In genomic region chr14:101598159-101598558, GRCh38 we compare ENCODE assay signal across 19 cellular contexts. TPM values are rescaled to one million over a fixed set of nuclear protein-coding genes. Genes with fewer than 3 reads are reported as not detected.
DNase-seq lines count a peak whose midpoint lies in the region; ATAC-seq and TF ChIP-seq lines count a peak whose summit lies in the region.
"Had no signal": no experiment of that assay in that cellular context is flagged by ENCODE, and none has a peak within 500 bp of the region (broad histone marks: within the 10 kb centered on the region; RNA-seq: fewer than 3 reads in every experiment).

No MANE protein-coding gene starts in this region.

- TF ChIP-seq CTCF in CD4-positive, alpha-beta T cell (IDR thresholded peaks at IDR 0.05), result no peak
- TF ChIP-seq CTCF in coronary artery (IDR thresholded peaks at IDR 0.05), result no peak

- H3K36me3 Mint-ChIP-seq in activated CD8-positive, alpha-beta memory T cell treated with anti-CD3 and anti-CD28 coated beads, Interleukin-2, amount 10 ng/mL, durations not matched to agents 7 days and 5 days, result peaks cover 20% of the 10 kb centered on the region
- no peaks in the 10 kb centered on the region for H3K36me3 Mint-ChIP-seq in CD4-positive, alpha-beta T cell (ENCODE audit: low read depth)

- DNase-seq in activated CD8-positive, alpha-beta memory T cell treated with anti-CD3 and anti-CD28 coated beads, Interleukin-2, amount 50 U/mL, for 48 hours, result peak; percentile 35
- DNase-seq in activated CD8-positive, alpha-beta memory T cell treated with anti-CD3 and anti-CD28 coated beads, Interleukin-2, amount 10 ng/mL, durations not matched to agents 7 days and 5 days, result no peak
- peak in 1 of 10 experiments; percentile 14 for DNase-seq in CD4-positive, alpha-beta T cell
- DNase-seq in coronary artery (ENCODE audit: low spot score) (peak; percentile 59), posterior vena cava (ENCODE audit: low spot score) (peak; percentile 53), H7 (no peak), retina (no peak)
- DNase-seq: DMS53, H9, MM.1S, NCI-H1105, NCI-H1694 treated with DMSO at 0.1 percent for 48 hours, NCI-H2171, NCI-H82 had no signal

- H3K36me3 ChIP-seq in H7 (replicated peaks; ENCODE audit: control insufficient read depth, insufficient read depth, low read length), result no peaks in the 10 kb centered on the region

- POLR2A ChIA-PET in CD4-positive, alpha-beta T cell (lab: Charles Lee), result no interaction called here

- H3K4me1 Mint-ChIP-seq in activated CD8-positive, alpha-beta memory T cell treated with anti-CD3 and anti-CD28 coated beads, Interleukin-2, amount 10 ng/mL, durations not matched to agents 7 days and 5 days, result peaks cover 40% of the 10 kb centered on the region
- peaks cover 53% of the 10 kb centered on the region for H3K4me1 Mint-ChIP-seq in CD4-positive, alpha-beta T cell (ENCODE audit: low read depth)
- H3K4me1 Mint-ChIP-seq: H9 had no signal

- ATAC-seq in activated CD8-positive, alpha-beta memory T cell treated with anti-CD3 and anti-CD28 coated beads, Interleukin-2, amount 10 ng/mL, durations not matched to agents 7 days and 5 days, result no peak
- no peak for ATAC-seq in CD4-positive, alpha-beta T cell (ENCODE audit: poor library complexity)
- ATAC-seq in GM21619 (IDR thresholded peaks at IDR 0.05; ENCODE audit: unreplicated experiment), result no peak
- ATAC-seq: GM12878 had no signal

- H3K4me3 ChIP-seq in coronary artery (no peak overlapping the region), H7 (ENCODE audit: insufficient read depth, low read depth, low read length) (no peak overlapping the region)
- H3K4me3 ChIP-seq: GM12878 had no signal

- H3K27ac ChIP-seq in CD4-positive, alpha-beta T cell (ENCODE audit: low read depth, low read length), result no peak overlapping the region
- no peak overlapping the region for H3K27ac ChIP-seq in coronary artery
- H3K27ac ChIP-seq: KMS-11 had no signal

- H3K9me3 ChIP-seq in CD4-positive, alpha-beta T cell (ENCODE audit: control insufficient read depth, low read length), result no peaks in the 10 kb centered on the region

- H3K4me3 Mint-ChIP-seq in activated CD8-positive, alpha-beta memory T cell treated with anti-CD3 and anti-CD28 coated beads, Interleukin-2, amount 10 ng/mL, durations not matched to agents 7 days and 5 days, result no peak overlapping the region
- no peak overlapping the region for H3K4me3 Mint-ChIP-seq in CD4-positive, alpha-beta T cell
- H3K4me3 Mint-ChIP-seq: H9 had no signal

- H3K27me3 ChIP-seq in CD4-positive, alpha-beta T cell (ENCODE audit: control insufficient read depth, insufficient read depth, low read length), result no peaks in the 10 kb centered on the region
- H3K27me3 ChIP-seq in H7 (ENCODE audit: control insufficient read depth, insufficient read depth, low read length), result no peaks in the 10 kb centered on the region

- intact Hi-C loops in CD4-positive, alpha-beta T cell (cut with DNase I, micrococcal nuclease), result no loop called here
- intact Hi-C loops in posterior vena cava (cut with DNase I), result no loop called here

- CTCF ChIA-PET in activated CD8-positive, alpha-beta memory T cell treated with anti-CD3 and anti-CD28 coated beads, Interleukin-2, amount 10 ng/mL, durations not matched to agents 7 days and 5 days (lab: Charles Lee), result interaction anchor here (1.4 kb wide), 1 partner anchor 30 kb away, joined by 3 read pairs; no protein-coding TSS in a partner anchor
- CTCF ChIA-PET in CD4-positive, alpha-beta T cell (lab: Charles Lee), result no interaction called here

- peaks cover 6% of the 10 kb centered on the region for H3K9me3 Mint-ChIP-seq in activated CD8-positive, alpha-beta memory T cell treated with anti-CD3 and anti-CD28 coated beads, Interleukin-2, amount 10 ng/mL, durations not matched to agents 7 days and 5 days (ENCODE audit: low read depth)
- H3K9me3 Mint-ChIP-seq in CD4-positive, alpha-beta T cell, result peaks cover 7% of the 10 kb centered on the region

- H3K27me3 Mint-ChIP-seq in activated CD8-positive, alpha-beta memory T cell treated with anti-CD3 and anti-CD28 coated beads, Interleukin-2, amount 10 ng/mL, durations not matched to agents 7 days and 5 days, result no peaks in the 10 kb centered on the region
- no peaks in the 10 kb centered on the region for H3K27me3 Mint-ChIP-seq in CD4-positive, alpha-beta T cell

- H3K27ac Mint-ChIP-seq in activated CD8-positive, alpha-beta memory T cell treated with anti-CD3 and anti-CD28 coated beads, Interleukin-2, amount 10 ng/mL, durations not matched to agents 7 days and 5 days, result no peak overlapping the region
- peak overlapping the region; percentile 88 for H3K27ac Mint-ChIP-seq in CD4-positive, alpha-beta T cell
- H3K27ac Mint-ChIP-seq: H9 had no signal

RNA-seq across cellular contexts. Expression of gene DIO3, which starts 36.9 kb away (rescaled TPM):
- not detected for total RNA-seq in activated CD8-positive, alpha-beta memory T cell treated with anti-CD3 and anti-CD28 coated beads, Interleukin-2, amount 10 ng/mL, durations not matched to agents 7 days and 5 days
- not detected for total RNA-seq in CD4-positive, alpha-beta T cell
- 1 to 10 TPM; 6.1 to 6.2 TPM for total RNA-seq in posterior vena cava
- 0.85 and 1.0 TPM in 2 replicates for total RNA-seq in H7 (2014; rRNA removed; shearing (Covaris generic))
- total RNA-seq: A172, GM12878, H9, NCI-H460 had no signal

Comparison
In these comparisons a context has a peak if more than half of its experiments do, and no peak if none do; other contexts are left out.
1. DNase-seq: peak in activated CD8-positive, alpha-beta memory T cell treated with anti-CD3 and anti-CD28 coated beads, Interleukin-2, amount 50 U/mL, for 48 hours (single experiment), coronary artery (single experiment) and posterior vena cava (single experiment); none in activated CD8-positive, alpha-beta memory T cell treated with anti-CD3 and anti-CD28 coated beads, Interleukin-2, amount 10 ng/mL, durations not matched to agents 7 days and 5 days (single experiment), H7 (single experiment) and retina (single experiment).